1 cellular context compared by ENCODE assay signal in genomic region chr1:152869808-152870419, GRCh38.
TF ChIP-seq lines count a peak whose summit lies in the region.

No MANE protein-coding gene starts in this region.

TF ChIP-seq in H1, 55 proteins besides CTCF, POLR2A, EP300 and RAD21:
- TF ChIP-seq NANOG (IDR thresholded peaks at IDR 0.05; ENCODE audit: insufficient read depth, low read depth, low read length, poor library complexity, severe bottlenecking): no peak
- TF ChIP-seq TEAD4 (IDR thresholded peaks at IDR 0.05; ENCODE audit: low read depth, low read length): no peak
- TF ChIP-seq CBX8 (IDR thresholded peaks at IDR 0.05; ENCODE audit: borderline replicate concordance, low read depth, low read length): no peak
- no peak for TF ChIP-seq SUZ12 (IDR thresholded peaks at IDR 0.05; ENCODE audit: low read length)
- TF ChIP-seq PHF8 (conservative IDR thresholded peaks at IDR 0.05; ENCODE audit: low read depth, low read length): no peak
- TF ChIP-seq SAP30 (IDR thresholded peaks at IDR 0.05; ENCODE audit: insufficient read depth, insufficient replicate concordance, low read length): no peak
- TF ChIP-seq BCL11A (IDR thresholded peaks at IDR 0.05; ENCODE audit: low read depth in 2 of 2, low read length in 2 of 2): no peak
- TF ChIP-seq MAX (IDR thresholded peaks at IDR 0.05): no peak
- no peak for TF ChIP-seq HDAC6 (IDR thresholded peaks at IDR 0.05; ENCODE audit: low read depth, low read length)
- no peak for TF ChIP-seq JUND (IDR thresholded peaks at IDR 0.05; ENCODE audit: low read length)
- TF ChIP-seq SRF (IDR thresholded peaks at IDR 0.05; ENCODE audit: low read depth, low read length): no peak
- TF ChIP-seq ASH2L (IDR thresholded peaks at IDR 0.05; ENCODE audit: low read length): no peak
- TF ChIP-seq CHD7 (IDR thresholded peaks at IDR 0.05; ENCODE audit: insufficient replicate concordance, low read length): no peak
- TF ChIP-seq RXRA (IDR thresholded peaks at IDR 0.05; ENCODE audit: insufficient read depth, low read depth, low read length): no peak
TF ChIP-seq in H1: peak in this region for 0.
